ENCODE assay signal across 15 cellular contexts in the genomic region with DNA sequence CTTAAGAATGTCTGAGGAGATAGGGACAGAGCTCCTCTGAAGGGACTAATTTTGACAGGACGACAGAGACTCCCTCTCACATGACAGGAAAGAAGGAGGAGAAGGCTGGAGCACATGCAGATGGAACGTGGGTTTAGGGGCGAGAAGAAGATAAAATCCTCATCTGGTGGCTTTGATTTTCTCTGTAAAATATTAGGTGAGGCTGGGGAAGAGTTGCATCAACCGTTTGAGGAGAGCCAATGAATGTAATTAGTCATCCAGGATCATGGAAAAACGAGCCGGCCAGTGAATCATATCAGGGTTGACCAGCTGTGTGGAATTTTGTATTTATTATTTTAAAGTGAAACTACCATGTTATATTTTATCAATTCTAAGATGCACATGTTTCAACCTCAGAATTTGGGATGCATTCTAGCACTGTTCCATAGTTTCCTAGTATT. TPM values are rescaled to one million over a fixed set of nuclear protein-coding genes. Genes with fewer than 3 reads are reported as not detected.
DNase-seq lines count a peak whose midpoint lies in the region; ATAC-seq and TF ChIP-seq lines count a peak whose summit lies in the region.
"Had no signal": no experiment of that assay in that cellular context is flagged by ENCODE, and none has a peak within 500 bp of the region (broad histone marks: within the 10 kb centered on the region; RNA-seq: fewer than 3 reads in every experiment).

No MANE protein-coding gene starts in this region.

- DNase-seq in ELR (ENCODE audit: low read depth) (peak; percentile 69), RKO (ENCODE audit: low spot score) (peak; percentile 57), epithelial cell of proximal tubule (ENCODE audit: low read depth) (peak; percentile 69), trophoblast cell (peak; percentile 37 to 67), germinal center (ENCODE audit: low spot score) (no peak), NCI-H2227 (lab: John Stamatoyannopoulos, UW; ENCODE audit: unreplicated experiment) (no peak), NCI-H526 treated with DMSO at 0.1 percent for 48 hours (lab: John Stamatoyannopoulos, UW) (no peak)
- DNase-seq: activated T-cell treated with anti-CD3 and anti-CD28 coated beads for 4 hours; aorta; GOT3; left colon; stimulated activated CD4-positive, alpha-beta T cell treated with anti-CD3 and anti-CD28 coated beads, Interleukin-1b, Interleukin-23, amount 100 ng/mL, for 48 hours; stimulated activated naive CD4-positive, alpha-beta T cell had no signal

- H4K91ac ChIP-seq in trophoblast cell (ENCODE audit: low read depth, low read length), result no peak overlapping the region

- H2BK120ac ChIP-seq in trophoblast cell (ENCODE audit: insufficient read depth, low read length, poor library complexity), result no peak overlapping the region

- H2BK5ac ChIP-seq in trophoblast cell (ENCODE audit: low read depth, low read length, poor library complexity), result no peak overlapping the region

- no peak overlapping the region for H3K27ac ChIP-seq in trophoblast cell (ENCODE audit: low read depth, low read length)
- H3K27ac ChIP-seq: esophagus muscularis mucosa had no signal

- no peak overlapping the region for H3K23ac ChIP-seq in trophoblast cell (ENCODE audit: low read length)

- no peak overlapping the region for H2BK12ac ChIP-seq in trophoblast cell (ENCODE audit: low read length)

- H3K9ac ChIP-seq in trophoblast cell (ENCODE audit: low read length), result no peak overlapping the region

- no peaks in the 10 kb centered on the region for H3K79me1 ChIP-seq in trophoblast cell (ENCODE audit: low read length)

- H3K9me3 ChIP-seq in trophoblast cell (ENCODE audit: insufficient read depth, low read depth, low read length), result no peaks in the 10 kb centered on the region
- H3K9me3 ChIP-seq: esophagus muscularis mucosa had no signal

- H2AK5ac ChIP-seq in trophoblast cell (ENCODE audit: low read length), result no peak overlapping the region

- no peak overlapping the region for H2AFZ ChIP-seq in trophoblast cell (ENCODE audit: insufficient read depth, low read length, poor library complexity)

- no peaks in the 10 kb centered on the region for H3K79me2 ChIP-seq in trophoblast cell (ENCODE audit: control insufficient read depth, insufficient read depth, low read length, poor library complexity)

- WGBS in trophoblast cell (ENCODE audit: extremely low coverage, insufficient coverage, insufficient read length), result no CpG with 5 or more reads among the region's 6 CpGs

- no peak overlapping the region for H3K4ac ChIP-seq in trophoblast cell (ENCODE audit: low read depth, low read length)

- peak overlapping the region; percentile 12 for H3K4me3 ChIP-seq in epithelial cell of proximal tubule (ENCODE audit: low read depth, low read length)
- no peak overlapping the region for H3K4me3 ChIP-seq in trophoblast cell (ENCODE audit: low read depth, low read length)
- H3K4me3 ChIP-seq: esophagus muscularis mucosa had no signal

- H3K14ac ChIP-seq in trophoblast cell (ENCODE audit: low read length), result no peak overlapping the region

- no peak overlapping the region for H3K18ac ChIP-seq in trophoblast cell (ENCODE audit: low read length)

- H3K27me3 ChIP-seq in trophoblast cell (ENCODE audit: insufficient read depth, low read length), result no peaks in the 10 kb centered on the region
- H3K27me3 ChIP-seq: esophagus muscularis mucosa had no signal

- H3K36me3 ChIP-seq in trophoblast cell (ENCODE audit: control insufficient read depth in 1 of 2, insufficient read depth in 2 of 2, low read length in 2 of 2), result no peaks in the 10 kb centered on the region
- H3K36me3 ChIP-seq: esophagus muscularis mucosa had no signal

- H4K12ac ChIP-seq in trophoblast cell (ENCODE audit: low read depth, low read length), result no peak overlapping the region

- H3K4me2 ChIP-seq in trophoblast cell (ENCODE audit: low read length), result no peak overlapping the region

- no peak for ATAC-seq in HG03460 (IDR thresholded peaks at IDR 0.05; ENCODE audit: unreplicated experiment)
- ATAC-seq: left colon had no signal

- no peak for TF ChIP-seq CTCF in epithelial cell of proximal tubule (conservative IDR thresholded peaks at IDR 0.05; ENCODE audit: low read depth, low read length)

- H3K4me1 ChIP-seq in trophoblast cell (ENCODE audit: control insufficient read depth in 1 of 2, insufficient read depth in 2 of 2, low read length in 2 of 2), result peaks cover 5% of the 10 kb centered on the region in 2 experiments

- no peak overlapping the region for H4K8ac ChIP-seq in trophoblast cell (ENCODE audit: low read depth, low read length)

RNA-seq across cellular contexts. Expression of a gene that starts 46.9 kb away (rescaled TPM):
- total RNA-seq in epithelial cell of proximal tubule, result 1.5 and 3.4 TPM in 2 replicates
- 3.2 and 4.3 TPM in 2 replicates for polyA plus RNA-seq in trophoblast cell (2013)
- total RNA-seq: aorta had no signal
- polyA plus RNA-seq: aorta had no signal

Comparison
In these comparisons a context has a peak if more than half of its experiments do, and no peak if none do; other contexts are left out.
1. DNase-seq: peak in ELR (single experiment), RKO (single experiment), epithelial cell of proximal tubule (single experiment) and trophoblast cell (2 of 2); none in germinal center (single experiment), NCI-H2227 (single experiment) and NCI-H526 treated with DMSO at 0.1 percent for 48 hours (single experiment).